In the genomic region with DNA sequence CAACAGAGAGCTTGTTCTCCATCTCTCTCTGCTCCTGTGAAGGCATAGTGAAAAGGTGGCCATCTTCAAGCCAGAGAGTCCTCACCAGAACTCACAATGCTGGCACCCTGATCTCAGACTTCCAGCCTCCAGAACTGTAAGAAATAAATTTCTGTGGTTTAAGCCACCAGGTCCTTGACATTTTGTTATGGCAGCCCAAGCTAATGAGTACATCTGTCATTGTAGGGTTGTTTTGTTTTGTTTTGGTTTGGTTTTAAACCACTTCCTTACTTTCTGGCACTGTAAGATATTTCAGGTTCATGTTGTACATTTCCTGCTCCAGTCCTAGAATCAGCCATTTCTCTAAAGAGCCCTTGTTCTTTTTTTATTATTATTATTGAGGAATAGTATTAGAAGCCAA, we compare ENCODE assay signal across 17 cellular contexts.
DNase-seq lines count a peak whose midpoint lies in the region; ATAC-seq and TF ChIP-seq lines count a peak whose summit lies in the region.
"Had no signal": no experiment of that assay in that cellular context is flagged by ENCODE, and none has a peak within 500 bp of the region (broad histone marks: within the 10 kb centered on the region; RNA-seq: fewer than 3 reads in every experiment).

No MANE protein-coding gene starts in this region.

- DNase-seq in cerebellar nuclear complex (lab: John Stamatoyannopoulos, UW) (no peak), WTC11 (ENCODE audit: low spot score) (no peak), type B pancreatic cell (ENCODE audit: extremely low spot score, unreplicated experiment) (no peak)
- DNase-seq: Karpas-422, NCI-H1105, NCI-H1694 treated with DMSO at 0.1 percent for 48 hours, NCI-H2107, NCI-H2227 treated with DMSO at 0.1 percent for 48 hours, NCI-H524, Right ventricle myocardium superior, SK-N-SH, T-cell had no signal

- peaks cover 10% of the 10 kb centered on the region for H3K9me3 Mint-ChIP-seq in T-helper 1 cell treated with Interleukin-12 subunit alpha and Interleukin-12 subunit beta and Interleukin-4 antibody, amounts not matched to agents 30 μg/mL and 1 μg/mL, for 36 hours
- no peaks in the 10 kb centered on the region for H3K9me3 Mint-ChIP-seq in WTC11
- no peaks in the 10 kb centered on the region for H3K9me3 Mint-ChIP-seq in type B pancreatic cell

- TF ChIP-seq CTCF in WTC11 (IDR thresholded peaks at IDR 0.05) (no peak), type B pancreatic cell (conservative IDR thresholded peaks at IDR 0.05) (no peak)

- peak; percentile 48 for ATAC-seq in GM18508 (IDR thresholded peaks at IDR 0.05; ENCODE audit: insufficient read depth, unreplicated experiment)
- ATAC-seq in GM21447 (IDR thresholded peaks at IDR 0.05; ENCODE audit: unreplicated experiment), result peak; percentile 55
- ATAC-seq in HG03196 (IDR thresholded peaks at IDR 0.05; ENCODE audit: unreplicated experiment), result peak; percentile 63
- no peak for ATAC-seq in WTC11
- ATAC-seq: A549, T-cell had no signal

- CTCF ChIA-PET in WTC11 (lab: Charles Lee), result no interaction called here

- H3K4me1 Mint-ChIP-seq in T-helper 1 cell treated with Interleukin-12 subunit alpha and Interleukin-12 subunit beta and Interleukin-4 antibody, amounts not matched to agents 30 μg/mL and 1 μg/mL, for 36 hours (ENCODE audit: low read depth), result peaks cover 14% of the 10 kb centered on the region
- H3K4me1 Mint-ChIP-seq in WTC11 (peaks cover 9% of the 10 kb centered on the region), type B pancreatic cell (ENCODE audit: unreplicated experiment) (peaks cover 8% of the 10 kb centered on the region)
- H3K4me1 Mint-ChIP-seq: T-cell had no signal

- POLR2A ChIA-PET in WTC11 (lab: Charles Lee), result no interaction called here

- peak overlapping the region; percentile 49 for H3K27ac Mint-ChIP-seq in T-helper 1 cell treated with Interleukin-12 subunit alpha and Interleukin-12 subunit beta and Interleukin-4 antibody, amounts not matched to agents 30 μg/mL and 1 μg/mL, for 36 hours
- H3K27ac Mint-ChIP-seq in WTC11 (no peak overlapping the region), type B pancreatic cell (no peak overlapping the region)
- H3K27ac Mint-ChIP-seq: T-cell had no signal

- peaks cover 4% of the 10 kb centered on the region for H3K27me3 Mint-ChIP-seq in T-helper 1 cell treated with Interleukin-12 subunit alpha and Interleukin-12 subunit beta and Interleukin-4 antibody, amounts not matched to agents 30 μg/mL and 1 μg/mL, for 36 hours (ENCODE audit: low read depth)
- H3K27me3 Mint-ChIP-seq in WTC11 (ENCODE audit: low read depth), result no peaks in the 10 kb centered on the region
- peaks cover 3% of the 10 kb centered on the region for H3K27me3 Mint-ChIP-seq in type B pancreatic cell
- H3K27me3 Mint-ChIP-seq: T-cell had no signal

- no peak overlapping the region for H3K4me3 Mint-ChIP-seq in T-helper 1 cell treated with Interleukin-12 subunit alpha and Interleukin-12 subunit beta and Interleukin-4 antibody, amounts not matched to agents 30 μg/mL and 1 μg/mL, for 36 hours
- H3K4me3 Mint-ChIP-seq in WTC11 (no peak overlapping the region), type B pancreatic cell (no peak overlapping the region)
- H3K4me3 Mint-ChIP-seq: T-cell had no signal

- no peaks in the 10 kb centered on the region for H3K36me3 Mint-ChIP-seq in T-helper 1 cell treated with Interleukin-12 subunit alpha and Interleukin-12 subunit beta and Interleukin-4 antibody, amounts not matched to agents 30 μg/mL and 1 μg/mL, for 36 hours (ENCODE audit: low read depth)
- H3K36me3 Mint-ChIP-seq in WTC11 (no peaks in the 10 kb centered on the region), type B pancreatic cell (no peaks in the 10 kb centered on the region)
- H3K36me3 Mint-ChIP-seq: T-cell had no signal

TF ChIP-seq in WTC11, 78 proteins besides CTCF, POLR2A, EP300 and RAD21:
- TF ChIP-seq GRHL2 (CRISPR knock-in tag; IDR thresholded peaks at IDR 0.05; ENCODE audit: insufficient replicate concordance, severe bottlenecking), result no peak
- TF ChIP-seq GTF2I (CRISPR knock-in tag; conservative IDR thresholded peaks at IDR 0.05), result no peak
- no peak for TF ChIP-seq TCF7 (CRISPR knock-in tag; IDR thresholded peaks at IDR 0.05; ENCODE audit: low read depth)
- TF ChIP-seq, protein P1, sequence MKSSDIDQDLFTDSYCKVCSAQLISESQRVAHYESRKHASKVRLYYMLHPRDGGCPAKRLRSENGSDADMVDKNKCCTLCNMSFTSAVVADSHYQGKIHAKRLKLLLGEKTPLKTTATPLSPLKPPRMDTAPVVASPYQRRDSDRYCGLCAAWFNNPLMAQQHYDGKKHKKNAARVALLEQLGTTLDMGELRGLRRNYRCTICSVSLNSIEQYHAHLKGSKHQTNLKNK (CRISPR knock-in tag; IDR thresholded peaks at IDR 0.05), result no peak
